20 cellular contexts compared by ENCODE assay signal in genomic region chr12:64806593-64806992, GRCh38. TPM values are rescaled to one million over a fixed set of nuclear protein-coding genes. Genes with fewer than 3 reads are reported as not detected.
DNase-seq lines count a peak whose midpoint lies in the region; ATAC-seq and TF ChIP-seq lines count a peak whose summit lies in the region.
"Had no signal": no experiment of that assay in that cellular context is flagged by ENCODE, and none has a peak within 500 bp of the region (broad histone marks: within the 10 kb centered on the region; RNA-seq: fewer than 3 reads in every experiment).

No MANE protein-coding gene starts in this region.

- DNase-seq in Daoy (ENCODE audit: low read depth) (peak; percentile 52), M059J (ENCODE audit: low read depth) (peak; percentile 70), astrocyte of the cerebellum (ENCODE audit: low read depth) (peak; percentile 6), fibroblast of pulmonary artery (ENCODE audit: low read depth) (peak; percentile 54), 8988T (no peak)
- no peak for DNase-seq in activated CD8-positive, alpha-beta memory T cell treated with anti-CD3 and anti-CD28 coated beads, Interleukin-2, amount 50 U/mL, for 4 hours
- DNase-seq: activated CD4-positive, alpha-beta T cell treated with anti-CD3 and anti-CD28 coated beads, Interleukin-2, amount 50 U/mL, for 48 hours; activated naive CD4-positive, alpha-beta T cell treated with anti-CD3 and anti-CD28 coated beads, Interleukin-2, amount 50 U/mL, for 16 hours; activated T-cell treated with anti-CD3 and anti-CD28 coated beads, Interleukin-2, amount 50 U/mL, for 24 hours; effector CD8-positive, alpha-beta T cell; foreskin melanocyte; NCI-H187; NCI-H510A; nephron progenitor cell; SIG-M5; spleen; stimulated activated CD8-positive, alpha-beta memory T cell treated with anti-CD3 and anti-CD28 coated beads, Interleukin-4, amount 100 ng/mL, for 48 hours; T-helper 1 cell had no signal

- no peak overlapping the region for H3K4me3 ChIP-seq in astrocyte of the cerebellum (ENCODE audit: low read depth, low read length)
- no peak overlapping the region for H3K4me3 ChIP-seq in fibroblast of pulmonary artery (replicated peaks; ENCODE audit: low read depth, low read length)
- H3K4me3 ChIP-seq: spleen had no signal

- no peak for TF ChIP-seq CTCF in astrocyte of the cerebellum (IDR thresholded peaks at IDR 0.05; ENCODE audit: low read depth, low read length, missing control alignments)
- TF ChIP-seq CTCF in fibroblast of pulmonary artery (IDR thresholded peaks at IDR 0.05; ENCODE audit: low read length, missing control alignments), result no peak

- in situ Hi-C loops in astrocyte of the cerebellum (cut with HindIII; ENCODE audit: low sequenced_read_pairs), result no loop called here

- ATAC-seq in GM21381 (IDR thresholded peaks at IDR 0.05; ENCODE audit: unreplicated experiment) (no peak), HG02588 (IDR thresholded peaks at IDR 0.05; ENCODE audit: unreplicated experiment) (no peak)

RNA-seq across cellular contexts. Expression of gene TBC1D30, which starts 17.9 kb away (rescaled TPM):
- 11.8 and 13.0 TPM in 2 replicates for total RNA-seq in Daoy (2014; rRNA removed; shearing (Covaris generic))
- 0.52 and 3.2 TPM in 2 replicates for total RNA-seq in M059J (2014; rRNA removed; shearing (Covaris generic))

RNA-seq across cellular contexts. Expression of gene GNS, which starts 47.4 kb away (rescaled TPM):
- total RNA-seq in Daoy (2014; rRNA removed; shearing (Covaris generic)), result 52.9 and 60.9 TPM in 2 replicates
- total RNA-seq in M059J (2014; rRNA removed; shearing (Covaris generic)), result 152 and 210 TPM in 2 replicates

Comparison
In these comparisons a context has a peak if more than half of its experiments do, and no peak if none do; other contexts are left out.
1. DNase-seq: peak in Daoy (single experiment), M059J (single experiment), astrocyte of the cerebellum (single experiment) and fibroblast of pulmonary artery (single experiment); none in 8988T (single experiment) and activated CD8-positive, alpha-beta memory T cell treated with anti-CD3 and anti-CD28 coated beads, Interleukin-2, amount 50 U/mL, for 4 hours (single experiment).